23 cellular contexts compared by ENCODE assay signal in genomic region chr13:61146571-61146970, GRCh38.
"Had no signal": no experiment of that assay in that cellular context is flagged by ENCODE, and none has a peak within 500 bp of the region (broad histone marks: within the 10 kb centered on the region; RNA-seq: fewer than 3 reads in every experiment).

No MANE protein-coding gene starts in this region.

- H3K27me3 ChIP-seq: dorsolateral prefrontal cortex, esophagus squamous epithelium, gastrocnemius medialis, heart right ventricle, left lung had no signal

- H3K4me3 ChIP-seq: coronary artery, dorsolateral prefrontal cortex, esophagus squamous epithelium, gastrocnemius medialis, heart right ventricle, left lung, lower lobe of right lung, mucosa of descending colon had no signal

- ATAC-seq: gastrocnemius medialis; heart right ventricle; left cardiac atrium; left lung; left ventricle myocardium superior; mucosa of descending colon; naive thymus-derived CD8-positive, alpha-beta T cell had no signal

- H3K9me3 ChIP-seq: esophagus squamous epithelium, gastrocnemius medialis, lower lobe of right lung had no signal

- H3K27ac ChIP-seq: coronary artery, epithelial cell of prostate, esophagus squamous epithelium, gastrocnemius medialis, heart right ventricle, left lung, lower lobe of right lung had no signal

- H3K36me3 ChIP-seq: esophagus squamous epithelium, gastrocnemius medialis, heart right ventricle, left lung, lower lobe of right lung had no signal

- DNase-seq: dermis blood vessel endothelial cell; effector CD4-positive, alpha-beta T cell; effector memory CD4-positive, alpha-beta T cell; erythroblast; esophagus squamous epithelium; foreskin fibroblast; foreskin melanocyte; gastrocnemius medialis; glutamatergic neuron; head of caudate nucleus; heart right ventricle; hippocampal formation; left cardiac atrium; left ventricle myocardium superior; lower lobe of right lung; mesenchymal stem cell; mucosa of descending colon; naive B cell; naive thymus-derived CD8-positive, alpha-beta T cell had no signal

- H3K4me1 ChIP-seq: esophagus squamous epithelium, left lung, lower lobe of right lung had no signal
